Comparison of ENCODE assay signal across 8 cellular contexts in genomic region chr10:36888925-36889573, GRCh38.
A peak's percentile ranks its signal among the peaks of the same experiment; 100 is the strongest.
DNase-seq lines count a peak whose midpoint lies in the region; ATAC-seq, FAIRE-seq and TF ChIP-seq lines count a peak whose summit lies in the region.

No MANE protein-coding gene starts in this region.

- no peak for TF ChIP-seq EP300 in Ishikawa (IDR thresholded peaks at IDR 0.05; ENCODE audit: borderline replicate concordance)

- H3K4me3 ChIP-seq in choroid plexus epithelial cell (ENCODE audit: low read depth, low read length), result no peak overlapping the region
- no peak overlapping the region for H3K4me3 ChIP-seq in retinal pigment epithelial cell (ENCODE audit: low read length)

- TF ChIP-seq CTCF in D721Med (IDR thresholded peaks at IDR 0.05; ENCODE audit: insufficient read depth, missing control alignments) (peak; percentile 49), choroid plexus epithelial cell (conservative IDR thresholded peaks at IDR 0.05; ENCODE audit: low read depth, low read length) (peak; percentile 38), retinal pigment epithelial cell (conservative IDR thresholded peaks at IDR 0.05; ENCODE audit: low read depth, low read length) (peak; percentile 49)

- peak; percentile 91 for ATAC-seq in GM19397 (IDR thresholded peaks at IDR 0.05; ENCODE audit: unreplicated experiment)
- ATAC-seq in GM19455 (IDR thresholded peaks at IDR 0.05; ENCODE audit: unreplicated experiment), result no peak
- ATAC-seq in HG03342 (IDR thresholded peaks at IDR 0.05; ENCODE audit: unreplicated experiment), result no peak

- DNase-seq in D721Med (ENCODE audit: insufficient read length, low spot score) (no peak), T follicular helper cell (ENCODE audit: low read depth) (peak; percentile 18), choroid plexus epithelial cell (ENCODE audit: low read depth) (peak; percentile 36), retinal pigment epithelial cell (ENCODE audit: low read depth) (no peak)

- no peak for FAIRE-seq in D721Med (lab: Jason Lieb, UNC)

- peak; percentile 33; the same call in 1 of the 2 replicates for TF ChIP-seq RAD21 in Ishikawa (IDR thresholded peaks at IDR 0.05; ENCODE audit: low read depth)

TF ChIP-seq in Ishikawa, 13 proteins besides CTCF, POLR2A, EP300 and RAD21:
- TF ChIP-seq TCF12 (IDR thresholded peaks at IDR 0.05; ENCODE audit: low read depth) (no peak), NFIC (IDR thresholded peaks at IDR 0.05) (0 out of 2 replicates have a peak, but pooled peaks have one; percentile 19)

Comparison
In these comparisons a context has a peak if more than half of its experiments do, and no peak if none do; other contexts are left out.
1. DNase-seq: peak in T follicular helper cell (single experiment) and choroid plexus epithelial cell (single experiment); none in D721Med (single experiment) and retinal pigment epithelial cell (single experiment).
2. Peak in every context shown above with its lines, with median percentiles within 50 percentile points of each other: CTCF ChIP-seq.